ENCODE assay signal across 1 cellular context in the genomic region with DNA sequence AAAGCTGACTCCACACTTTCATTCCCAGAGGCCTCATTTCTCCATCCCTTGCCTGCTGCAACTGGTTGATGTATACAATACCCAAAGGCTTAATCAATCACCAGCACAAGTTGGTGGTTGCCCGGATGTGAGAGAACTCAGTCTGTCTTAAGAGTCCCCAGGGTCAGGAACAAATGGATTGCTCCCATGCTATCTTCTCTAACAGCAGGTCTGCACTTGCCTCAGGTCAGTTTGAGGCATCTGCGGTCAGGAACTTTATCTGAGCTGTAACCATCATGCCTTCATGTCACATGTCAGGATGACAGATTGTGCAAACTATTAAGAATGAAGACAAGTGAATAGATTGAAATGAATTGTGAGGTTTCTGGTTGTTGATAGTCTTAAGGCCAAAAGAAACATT.
TF ChIP-seq lines count a peak whose summit lies in the region.

No MANE protein-coding gene starts in this region.

TF ChIP-seq in GM12878, 131 proteins besides CTCF, POLR2A, EP300 and RAD21:
- TF ChIP-seq IKZF2 (IDR thresholded peaks at IDR 0.05) (peak; percentile 11 to 24; a peak in 2 of 4 replicates), SMAD1 (IDR thresholded peaks at IDR 0.05; ENCODE audit: low read depth, partially characterized antibody) (no peak), KAT2A (conservative IDR thresholded peaks at IDR 0.05; ENCODE audit: control insufficient read depth, low read depth, low read length) (no peak), IKZF1 (conservative IDR thresholded peaks at IDR 0.05) (peak; percentile 41; the same call in 1 of the 2 replicates), BCL11A (IDR thresholded peaks at IDR 0.05; ENCODE audit: low read depth, low read length) (peak; percentile 49; the same call in 1 of the 2 replicates)
- TF ChIP-seq, protein P1, sequence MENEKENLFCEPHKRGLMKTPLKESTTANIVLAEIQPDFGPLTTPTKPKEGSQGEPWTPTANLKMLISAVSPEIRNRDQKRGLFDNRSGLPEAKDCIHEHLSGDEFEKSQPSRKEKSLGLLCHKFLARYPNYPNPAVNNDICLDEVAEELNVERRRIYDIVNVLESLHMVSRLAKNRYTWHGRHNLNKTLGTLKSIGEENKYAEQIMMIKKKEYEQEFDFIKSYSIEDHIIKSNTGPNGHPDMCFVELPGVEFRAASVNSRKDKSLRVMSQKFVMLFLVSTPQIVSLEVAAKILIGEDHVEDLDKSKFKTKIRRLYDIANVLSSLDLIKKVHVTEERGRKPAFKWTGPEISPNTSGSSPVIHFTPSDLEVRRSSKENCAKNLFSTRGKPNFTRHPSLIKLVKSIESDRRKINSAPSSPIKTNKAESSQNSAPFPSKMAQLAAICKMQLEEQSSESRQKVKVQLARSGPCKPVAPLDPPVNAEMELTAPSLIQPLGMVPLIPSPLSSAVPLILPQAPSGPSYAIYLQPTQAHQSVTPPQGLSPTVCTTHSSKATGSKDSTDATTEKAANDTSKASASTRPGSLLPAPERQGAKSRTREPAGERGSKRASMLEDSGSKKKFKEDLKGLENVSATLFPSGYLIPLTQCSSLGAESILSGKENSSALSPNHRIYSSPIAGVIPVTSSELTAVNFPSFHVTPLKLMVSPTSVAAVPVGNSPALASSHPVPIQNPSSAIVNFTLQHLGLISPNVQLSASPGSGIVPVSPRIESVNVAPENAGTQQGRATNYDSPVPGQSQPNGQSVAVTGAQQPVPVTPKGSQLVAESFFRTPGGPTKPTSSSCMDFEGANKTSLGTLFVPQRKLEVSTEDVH (IDR thresholded peaks at IDR 0.05; ENCODE audit: low read depth, partially characterized antibody): no peak
